19 cellular contexts compared by ENCODE assay signal in genomic region chr1:151516031-151516511, GRCh38. TPM values are rescaled to one million over a fixed set of nuclear protein-coding genes. Genes with fewer than 3 reads are reported as not detected.
DNase-seq lines count a peak whose midpoint lies in the region; ATAC-seq, FAIRE-seq and TF ChIP-seq lines count a peak whose summit lies in the region.
"Had no signal": no experiment of that assay in that cellular context is flagged by ENCODE, and none has a peak within 500 bp of the region (broad histone marks: within the 10 kb centered on the region; RNA-seq: fewer than 3 reads in every experiment).

No MANE protein-coding gene starts in this region.

- in situ Hi-C loops in T47D (cut with HindIII; ENCODE audit: low pct_unique_long_range_greater_than_20kb, low sequenced_read_pairs) = no loop called here

- CTCF ChIA-PET in MCF 10A (lab: Yijun Ruan, JAX) (interaction anchor here (0.8 kb wide), 1 partner anchor 12 kb away, joined by 3 read pairs; no protein-coding TSS in a partner anchor), H1 (lab: Charles Lee; ENCODE audit: partially characterized antibody) (interaction anchor here (0.7 kb wide), 2 partner anchors 27 to 102 kb away, joined by 3 read pairs; no protein-coding TSS in a partner anchor)

- H2AK5ac ChIP-seq in H1 (ENCODE audit: low read depth, low read length) = peak overlapping the region; percentile 3; the same call in 1 of the 2 replicates

- H3K27ac Mint-ChIP-seq in MCF 10A (ENCODE audit: low read depth, unreplicated experiment) = no peak overlapping the region
- H3K27ac Mint-ChIP-seq in activated naive CD4-positive, alpha-beta T cell treated with anti-CD3 and anti-CD28 coated beads, Interleukin-2, amount 50 U/mL, for 72 hours = no peak overlapping the region
- H3K27ac Mint-ChIP-seq: activated naive CD4-positive, alpha-beta T cell treated with anti-CD3 and anti-CD28 coated beads, Interleukin-2, amount 50 U/mL, for 24 hours; CD14-positive monocyte; memory B cell had no signal

- H3K79me2 ChIP-seq in H1 (ENCODE audit: control insufficient read depth in 1 of 2, insufficient read depth in 2 of 2, low read length in 2 of 2) = peaks cover 0 to 47% of the 10 kb centered on the region in 2 experiments; a peak in 2 of 4 replicates

- peaks cover 37% of the 10 kb centered on the region for H3K4me1 Mint-ChIP-seq in MCF 10A (ENCODE audit: insufficient read depth, unreplicated experiment)

- DNase-seq in T47D (ENCODE audit: low read depth in 1 of 2, low spot score in 1 of 2) (peak; percentile 24 to 88), MCF 10A (ENCODE audit: unreplicated experiment) (no peak), H1 (ENCODE audit: low read depth in 1 of 2, low spot score in 2 of 2) (no peak), lower lobe of right lung (no peak), D721Med (ENCODE audit: insufficient read length, low spot score) (no peak)
- no peak for DNase-seq in activated naive CD4-positive, alpha-beta T cell treated with anti-CD3 and anti-CD28 coated beads, Interleukin-2, amount 50 U/mL, for 16 hours
- DNase-seq in activated naive CD4-positive, alpha-beta T cell treated with anti-CD3 and anti-CD28 coated beads, Interleukin-2, amount 50 U/mL, for 72 hours (ENCODE audit: low spot score in 2 of 2) = no peak
- DNase-seq: activated CD4-positive, alpha-beta T cell treated with anti-CD3 and anti-CD28 coated beads for 1 hour; effector CD8-positive, alpha-beta T cell; NCI-H187 treated with DMSO at 0.1 percent for 48 hours; NCI-H524; sigmoid colon; stimulated activated CD4-positive, alpha-beta T cell treated with anti-CD3 and anti-CD28 coated beads, Interleukin-2, amount 100 ng/mL, for 48 hours; stimulated activated CD8-positive, alpha-beta memory T cell treated with anti-CD3 and anti-CD28 coated beads, Interleukin-4, amount 100 ng/mL, for 48 hours had no signal

- H3K27me3 Mint-ChIP-seq in MCF 10A (ENCODE audit: insufficient read depth, unreplicated experiment) = no peaks in the 10 kb centered on the region
- H3K27me3 Mint-ChIP-seq: activated naive CD4-positive, alpha-beta T cell treated with anti-CD3 and anti-CD28 coated beads, Interleukin-2, amount 50 U/mL, for 24 hours had no signal

- no peak overlapping the region for H3K4me3 Mint-ChIP-seq in MCF 10A (ENCODE audit: unreplicated experiment)
- H3K4me3 Mint-ChIP-seq: activated naive CD4-positive, alpha-beta T cell treated with anti-CD3 and anti-CD28 coated beads, Interleukin-2, amount 50 U/mL, for 24 hours; CD14-positive monocyte; memory B cell had no signal

- no peak overlapping the region for H3K23ac ChIP-seq in H1 (ENCODE audit: insufficient read length)

- H3K56ac ChIP-seq in H1 (replicated peaks; ENCODE audit: insufficient read length, low read depth, low read length) = no peak overlapping the region

- intact Hi-C loops in MCF 10A (cut with micrococcal nuclease) (no loop called here), lower lobe of right lung (cut with DNase I) (no loop called here)

- H4K91ac ChIP-seq in H1 (replicated peaks; ENCODE audit: insufficient read length, low read length) = no peak overlapping the region

- H3K36me3 Mint-ChIP-seq in MCF 10A (ENCODE audit: insufficient read depth, unreplicated experiment) = peaks cover 4% of the 10 kb centered on the region
- no peaks in the 10 kb centered on the region for H3K36me3 Mint-ChIP-seq in activated naive CD4-positive, alpha-beta T cell treated with anti-CD3 and anti-CD28 coated beads, Interleukin-2, amount 50 U/mL, for 72 hours
- H3K36me3 Mint-ChIP-seq: activated naive CD4-positive, alpha-beta T cell treated with anti-CD3 and anti-CD28 coated beads, Interleukin-2, amount 50 U/mL, for 24 hours; CD14-positive monocyte; memory B cell had no signal

- H3K9ac ChIP-seq in H1 (replicated peaks in 1 of 4; ENCODE audit: extremely low read depth in 1 of 4, low read depth in 3 of 4, low read length in 3 of 4) = 0 out of 7 replicates have a peak overlapping the region, but pooled peaks of 1 of the 4 experiments have one; percentile 26

- no peak overlapping the region; a peak in 1 of 8 replicates for H3K4me3 ChIP-seq in H1 (ENCODE audit: extremely low read depth in 1 of 4, insufficient read depth in 2 of 4, low read depth in 3 of 4, low read length in 4 of 4)
- no peak overlapping the region for H3K4me3 ChIP-seq in lower lobe of right lung
- H3K4me3 ChIP-seq: A549, sigmoid colon had no signal

- no TSS peak for BruUV-seq in MCF 10A (replicated peaks; lab: Mats Ljungman, UMichigan)

- H3K18ac ChIP-seq in H1 (ENCODE audit: extremely low read depth, low read length) = no peak overlapping the region; the same call in 1 of the 2 replicates

- no peak overlapping the region for H4K8ac ChIP-seq in H1 (ENCODE audit: extremely low read depth, insufficient read depth, low read length)

- no peak overlapping the region for H2BK20ac ChIP-seq in H1 (ENCODE audit: low read length)

- ATAC-seq in lower lobe of right lung (no peak), GM18867 (IDR thresholded peaks at IDR 0.05; ENCODE audit: unreplicated experiment) (no peak)
- ATAC-seq in activated naive CD4-positive, alpha-beta T cell treated with anti-CD3 and anti-CD28 coated beads, Interleukin-2, amount 50 U/mL, for 72 hours = no peak
- ATAC-seq: A549 had no signal

- peaks cover 18% of the 10 kb centered on the region for H3K23me2 ChIP-seq in H1 (ENCODE audit: low read depth, low read length)

- H2BK15ac ChIP-seq in H1 (ENCODE audit: low read length) = no peak overlapping the region

- H2BK5ac ChIP-seq in H1 (ENCODE audit: low read depth, low read length) = peak overlapping the region; percentile 72

- no peak overlapping the region for H4K5ac ChIP-seq in H1 (ENCODE audit: insufficient read length, low read depth, low read length)

- H3K9me3 Mint-ChIP-seq in MCF 10A (ENCODE audit: unreplicated experiment) = no peaks in the 10 kb centered on the region
- no peaks in the 10 kb centered on the region for H3K9me3 Mint-ChIP-seq in activated naive CD4-positive, alpha-beta T cell treated with anti-CD3 and anti-CD28 coated beads, Interleukin-2, amount 50 U/mL, for 72 hours
- H3K9me3 Mint-ChIP-seq: activated naive CD4-positive, alpha-beta T cell treated with anti-CD3 and anti-CD28 coated beads, Interleukin-2, amount 50 U/mL, for 24 hours; memory B cell had no signal

- H3K14ac ChIP-seq in H1 (ENCODE audit: insufficient read length) = no peak overlapping the region

- TF ChIP-seq RAD21 in H1 (IDR thresholded peaks at IDR 0.05 in 1 of 2, conservative IDR thresholded peaks at IDR 0.05 in 1 of 2; ENCODE audit: low read depth in 2 of 2, low read length in 2 of 2) = no peak

- peak overlapping the region; percentile 24; the same call in 1 of the 2 replicates for H3K27ac ChIP-seq in H1 (ENCODE audit: low read depth, low read length)
- peak overlapping the region; percentile 60 for H3K27ac ChIP-seq in lower lobe of right lung
- H3K27ac ChIP-seq: A549, sigmoid colon had no signal

- TF ChIP-seq CTCF in MCF 10A (IDR thresholded peaks at IDR 0.05; ENCODE audit: unreplicated experiment) = no peak
- TF ChIP-seq CTCF in H1 (IDR thresholded peaks at IDR 0.05; ENCODE audit: control extremely low read depth in 1 of 3, insufficient read depth in 1 of 3, low read depth in 1 of 3, low read length in 3 of 3) = no peak
- TF ChIP-seq CTCF in lower lobe of right lung (IDR thresholded peaks at IDR 0.05) = no peak
- no peak for TF ChIP-seq CTCF in D721Med (IDR thresholded peaks at IDR 0.05; ENCODE audit: insufficient read depth, missing control alignments)

- H3K9me3 ChIP-seq in H1 (ENCODE audit: insufficient read depth in 2 of 2, low read depth in 1 of 2, low read length in 1 of 2) = no peaks in the 10 kb centered on the region
- H3K9me3 ChIP-seq in lower lobe of right lung = no peaks in the 10 kb centered on the region
- H3K9me3 ChIP-seq: A549, sigmoid colon had no signal

- no peak for TF ChIP-seq EP300 in H1 (IDR thresholded peaks at IDR 0.05; ENCODE audit: borderline replicate concordance in 1 of 2, low read depth in 2 of 2, low read length in 2 of 2)

- peaks cover 0 to 7% of the 10 kb centered on the region in 2 experiments for H4K20me1 ChIP-seq in H1 (replicated peaks in 1 of 2; ENCODE audit: control insufficient read depth in 1 of 2, insufficient read depth in 2 of 2, low read length in 2 of 2)

- H3K4me1 ChIP-seq in H1 (replicated peaks in 1 of 4; ENCODE audit: control insufficient read depth in 3 of 4, insufficient read depth in 4 of 4, low read length in 3 of 4) = peaks cover 18 to 32% (median 21%) of the 10 kb centered on the region in 4 experiments
- peaks cover 37% of the 10 kb centered on the region for H3K4me1 ChIP-seq in lower lobe of right lung

- no peak overlapping the region for H2AFZ ChIP-seq in H1 (ENCODE audit: low read length)

- WGBS in H1 (ENCODE audit: extremely low coverage in 1 of 2, insufficient coverage in 1 of 2, insufficient read length in 1 of 2, insufficient replicate concordance in 2 of 2, low coverage in 1 of 2, low lambda C conversion rate in 2 of 2, missing lambda C conversion rate in 1 of 2), 2 experiments = 68% methylated on average over 1 of the region's 1 CpG; no CpG with 5 or more reads in 1 of the 2 experiments

- H3K36me3 ChIP-seq in H1 (ENCODE audit: control insufficient read depth in 2 of 4, insufficient read depth in 4 of 4, low read length in 3 of 4) (peaks cover 13 to 24% (median 23%) of the 10 kb centered on the region in 4 experiments; a peak in 7 of 8 replicates), lower lobe of right lung (no peaks in the 10 kb centered on the region)
- H3K36me3 ChIP-seq: sigmoid colon had no signal

- peak; percentile 45 for FAIRE-seq in H1 (lab: Jason Lieb, UNC)
- no peak for FAIRE-seq in D721Med (lab: Jason Lieb, UNC)
- FAIRE-seq: A549 had no signal

- TF ChIP-seq POLR2A in H1 (IDR thresholded peaks at IDR 0.05; ENCODE audit: control extremely low read depth in 1 of 2, low read depth in 2 of 2, low read length in 2 of 2) = no peak

- peaks cover 14% of the 10 kb centered on the region for H3K79me1 ChIP-seq in H1 (ENCODE audit: low read depth, low read length)

- H3K27me3 ChIP-seq in H1 (replicated peaks in 1 of 4; ENCODE audit: control insufficient read depth in 3 of 4, extremely low read depth in 1 of 4, insufficient read depth in 3 of 4, low read length in 3 of 4) (0 out of 7 replicates have a peak, but pooled peaks cover 0 to 3% (median 0%) of the 10 kb centered on the region in 4 experiments), lower lobe of right lung (ENCODE audit: low read depth) (no peaks in the 10 kb centered on the region)
- H3K27me3 ChIP-seq: sigmoid colon had no signal

- H3K4ac ChIP-seq in H1 (replicated peaks; ENCODE audit: insufficient read length, low read depth, low read length) = no peak overlapping the region

- peak overlapping the region; percentile 55; the same call in 1 of the 2 replicates for H2BK12ac ChIP-seq in H1 (ENCODE audit: low read depth, low read length)

- H2BK120ac ChIP-seq in H1 (replicated peaks; ENCODE audit: low read depth, low read length) = no peak overlapping the region

- peak overlapping the region; percentile 47 to 55 for H3K4me2 ChIP-seq in H1 (ENCODE audit: insufficient read depth in 1 of 2, low read depth in 2 of 2, low read length in 2 of 2)
- H3K4me2 ChIP-seq: A549 had no signal

- POLR2A ChIA-PET in MCF 10A (lab: Yijun Ruan, JAX) (interaction anchor here (0.6 to 0.7 kb wide), 2 partner anchors 20 to 465 kb away, joined by 3 to 5 read pairs; no protein-coding TSS in a partner anchor), H1 (lab: Charles Lee; ENCODE audit: partially characterized antibody) (interaction anchor here (1.1 to 17.1 kb wide), 5 partner anchors 9 to 58 kb away, joined by 3 to 283 read pairs (median 5); partner anchors contain the start of gene TUFT1)

RNA-seq across cellular contexts. Expression of gene CGN, which starts 4.9 kb away (rescaled TPM):
- 0.32 and 0.33 TPM in 2 replicates for total RNA-seq in MCF 10A (2022)
- 52.7 and 54.6 TPM in 2 replicates for total RNA-seq in H1 (2021; fragmentation: NEBNext Ultra II Directional; extraction: Animal tissue kit (Norgen Biotek cat#: 25700))
- polyA plus RNA-seq in H1 (2011; rRNA removed) = 15.9 and 20.4 TPM in 2 replicates
- polyA plus RNA-seq in H1 (2011; cell fraction: cytosol; rRNA removed) = 15.1 TPM
- 98.4 TPM for polyA plus RNA-seq in H1 (2011; cell fraction: nucleus; rRNA removed)
- polyA plus RNA-seq in H1 (2012, experiment 1 of 2) = 47.3 to 55.8 TPM (median 50.2 TPM) in 4 replicates
- 15.9 TPM for polyA plus RNA-seq in H1 (2012, experiment 2 of 2)
- polyA plus RNA-seq in H1 (2013, experiment 1 of 2) = 59.6 TPM
- 59.3 TPM for polyA plus RNA-seq in H1 (2013, experiment 2 of 2)
- 29.1 and 30.2 TPM in 2 replicates for polyA minus RNA-seq in H1 (2011; rRNA and poly(A)+ RNA removed)
- polyA minus RNA-seq in H1 (2011; cell fraction: cytosol; rRNA and poly(A)+ RNA removed) = 14.6 TPM
- 28.5 TPM for polyA minus RNA-seq in H1 (2011; cell fraction: nucleus; rRNA and poly(A)+ RNA removed)
- 52.9 TPM for total RNA-seq in lower lobe of right lung
- 1 to 10 TPM; 2.6 to 3.2 TPM for total RNA-seq in activated naive CD4-positive, alpha-beta T cell treated with anti-CD3 and anti-CD28 coated beads, Interleukin-2, amount 50 U/mL, for 72 hours
- polyA plus RNA-seq: CD14-positive monocyte had no signal

RNA-seq across cellular contexts. Expression of gene TUFT1, which starts 24.0 kb away (rescaled TPM):
- total RNA-seq in MCF 10A (2022) (90.6 and 162 TPM in 2 replicates), lower lobe of right lung (10.5 TPM)
- 10.1 and 10.4 TPM in 2 replicates for total RNA-seq in H1 (2021; fragmentation: NEBNext Ultra II Directional; extraction: Animal tissue kit (Norgen Biotek cat#: 25700))
- polyA plus RNA-seq in H1 (2011; rRNA removed) = 6.6 and 7.3 TPM in 2 replicates
- 9.6 TPM for polyA plus RNA-seq in H1 (2011; cell fraction: cytosol; rRNA removed)
- 6.9 TPM for polyA plus RNA-seq in H1 (2011; cell fraction: nucleus; rRNA removed)
- 8.2 to 9.3 TPM (median 8.9 TPM) in 4 replicates for polyA plus RNA-seq in H1 (2012, experiment 1 of 2)
- 4.6 TPM for polyA plus RNA-seq in H1 (2012, experiment 2 of 2)
- 7.2 TPM for polyA plus RNA-seq in H1 (2013, experiment 1 of 2)
- 7.5 TPM for polyA plus RNA-seq in H1 (2013, experiment 2 of 2)
- polyA minus RNA-seq in H1 (2011; rRNA and poly(A)+ RNA removed) = 8.1 and 9.4 TPM in 2 replicates
- 4.2 TPM for polyA minus RNA-seq in H1 (2011; cell fraction: cytosol; rRNA and poly(A)+ RNA removed)
- 5.5 TPM for polyA minus RNA-seq in H1 (2011; cell fraction: nucleus; rRNA and poly(A)+ RNA removed)
- 1 to 10 TPM; 5.1 to 5.6 TPM for total RNA-seq in activated naive CD4-positive, alpha-beta T cell treated with anti-CD3 and anti-CD28 coated beads, Interleukin-2, amount 50 U/mL, for 72 hours

RNA-seq across cellular contexts. Expression of gene POGZ, which starts 56.8 kb away (rescaled TPM):
- total RNA-seq in MCF 10A (2022) (92.1 and 92.2 TPM in 2 replicates), lower lobe of right lung (98.1 TPM)
- total RNA-seq in H1 (2021; fragmentation: NEBNext Ultra II Directional; extraction: Animal tissue kit (Norgen Biotek cat#: 25700)) = 105 and 109 TPM in 2 replicates
- polyA plus RNA-seq in H1 (2011; rRNA removed) = 66.4 and 69.7 TPM in 2 replicates
- polyA plus RNA-seq in H1 (2011; cell fraction: cytosol; rRNA removed) = 46.1 TPM
- polyA plus RNA-seq in H1 (2011; cell fraction: nucleus; rRNA removed) = 145 TPM
- 55.6 to 61.6 TPM (median 57.5 TPM) in 4 replicates for polyA plus RNA-seq in H1 (2012, experiment 1 of 2)
- 9.3 TPM for polyA plus RNA-seq in H1 (2012, experiment 2 of 2)
- polyA plus RNA-seq in H1 (2013, experiment 1 of 2) = 52.3 TPM
- 40.6 TPM for polyA plus RNA-seq in H1 (2013, experiment 2 of 2)
- 183 and 207 TPM in 2 replicates for polyA minus RNA-seq in H1 (2011; rRNA and poly(A)+ RNA removed)
- 75.4 TPM for polyA minus RNA-seq in H1 (2011; cell fraction: cytosol; rRNA and poly(A)+ RNA removed)
- polyA minus RNA-seq in H1 (2011; cell fraction: nucleus; rRNA and poly(A)+ RNA removed) = 133 TPM
- 100 to 1,000 TPM in 1 of 2 donors, 10 to 100 TPM in 1; 89.5 to 104 TPM for total RNA-seq in activated naive CD4-positive, alpha-beta T cell treated with anti-CD3 and anti-CD28 coated beads, Interleukin-2, amount 50 U/mL, for 72 hours

Comparison
In these comparisons a context has a peak if more than half of its experiments do, and no peak if none do; other contexts are left out.
1. DNase-seq: peak in T47D (2 of 2); none in MCF 10A (single experiment), H1 (0 of 2), lower lobe of right lung (single experiment), D721Med (single experiment), activated naive CD4-positive, alpha-beta T cell treated with anti-CD3 and anti-CD28 coated beads, Interleukin-2, amount 50 U/mL, for 16 hours (single experiment) and activated naive CD4-positive, alpha-beta T cell treated with anti-CD3 and anti-CD28 coated beads, Interleukin-2, amount 50 U/mL, for 72 hours (0 of 2).
2. RNA of gene CGN, which starts 4.9 kb away (total RNA-seq): 52.9 TPM in lower lobe of right lung (single experiment) and 52.7 to 54.6 TPM in H1; 2.6 to 3.2 TPM in activated naive CD4-positive, alpha-beta T cell treated with anti-CD3 and anti-CD28 coated beads, Interleukin-2, amount 50 U/mL, for 72 hours and 0.32 to 0.33 TPM in MCF 10A; every median in the first group is over 10 times any median in the second.